In genomic region chr4:66647915-66648314, GRCh38 we compare ENCODE assay signal across 31 cellular contexts.
"Had no signal": no experiment of that assay in that cellular context is flagged by ENCODE, and none has a peak within 500 bp of the region (broad histone marks: within the 10 kb centered on the region; RNA-seq: fewer than 3 reads in every experiment).

No MANE protein-coding gene starts in this region.

- H3K4me1 ChIP-seq: adrenal gland, body of pancreas, breast epithelium had no signal

- H3K36me3 ChIP-seq: adrenal gland, brain microvascular endothelial cell, breast epithelium had no signal

- H3K9me3 ChIP-seq: adrenal gland, body of pancreas, breast epithelium had no signal

- H3K27me3 ChIP-seq: adrenal gland, body of pancreas, brain microvascular endothelial cell, breast epithelium had no signal

- H3K27ac ChIP-seq: adrenal gland, body of pancreas, brain microvascular endothelial cell, breast epithelium, VCaP had no signal

- H3K4me3 ChIP-seq: adrenal gland, body of pancreas, breast epithelium had no signal

- DNase-seq: activated B cell treated with CpG ODN at 0.5 μM for 24 hours; activated CD4-positive, alpha-beta memory T cell treated with anti-CD3 and anti-CD28 coated beads for 36 hours; activated CD4-positive, alpha-beta T cell treated with anti-CD3 and anti-CD28 coated beads for 4 hours; activated CD4-positive, alpha-beta T cell treated with anti-CD3 and anti-CD28 coated beads, Interleukin-2, amount 10 ng/mL, durations not matched to agents 24 days and 14 days; activated CD4-positive, alpha-beta T cell treated with anti-CD3 and anti-CD28 coated beads, Interleukin-2, amount 50 U/mL, for 1 hour; activated CD4-positive, alpha-beta T cell treated with anti-CD3 and anti-CD28 coated beads, Interleukin-2, amount 50 U/mL, for 4 hours; activated CD4-positive, CD25-positive, alpha-beta regulatory T cell treated with anti-CD3 and anti-CD28 coated beads, Interleukin-2, amount 50 U/mL, for 72 hours; activated CD8-positive, alpha-beta memory T cell treated with anti-CD3 and anti-CD28 coated beads, Interleukin-2, amount 50 U/mL, for 4 hours; activated CD8-positive, alpha-beta T cell treated with anti-CD3 and anti-CD28 coated beads for 36 hours; activated effector memory CD4-positive, alpha-beta T cell treated with anti-CD3 and anti-CD28 coated beads, Interleukin-2, amount 50 U/mL, for 16 hours; activated gamma-delta T cell treated with Interleukin-2 at 50 U/mL for 16 hours; activated naive CD4-positive, alpha-beta T cell; activated naive CD4-positive, alpha-beta T cell treated with anti-CD3 and anti-CD28 coated beads for 36 hours; activated naive CD4-positive, alpha-beta T cell treated with anti-CD3 and anti-CD28 coated beads, Interleukin-2, amount 50 U/mL, for 16 hours; activated naive CD8-positive, alpha-beta T cell treated with anti-CD3 and anti-CD28 coated beads for 36 hours; activated T-cell treated with anti-CD3 and anti-CD28 coated beads for 4 hours; activated T-cell treated with anti-CD3 and anti-CD28 coated beads, Interleukin-2, amount 50 U/mL, for 1 hour; activated T-cell treated with anti-CD3 and anti-CD28 coated beads, Interleukin-2, amount 50 U/mL, for 4 hours; activated T-cell treated with anti-CD3 and anti-CD28 coated beads, Interleukin-2, amount 50 U/mL, for 72 hours; adrenal gland; amniotic stem cell; aorta; body of pancreas; brain microvascular endothelial cell; central memory CD4-positive, alpha-beta T cell; T-helper 2 cell; T-helper 9 cell had no signal

- ATAC-seq: activated CD8-positive, alpha-beta T cell treated with anti-CD3 and anti-CD28 coated beads for 36 hours; activated naive CD4-positive, alpha-beta T cell treated with anti-CD3 and anti-CD28 coated beads, Interleukin-2, amount 50 U/mL, for 72 hours; activated T-cell treated with anti-CD3 and anti-CD28 coated beads, Interleukin-2, amount 50 U/mL, for 4 hours; activated T-cell treated with anti-CD3 and anti-CD28 coated beads, Interleukin-2, amount 50 U/mL, for 72 hours; activated T-helper 17 cell treated with anti-CD3 and anti-CD28 coated beads, Interleukin-2, amount 50 U/mL, for 72 hours; body of pancreas had no signal
